In genomic region chr16:11914759-11915643, GRCh38 we compare ENCODE assay signal across 8 cellular contexts. TPM values are rescaled to one million over a fixed set of nuclear protein-coding genes. Genes with fewer than 3 reads are reported as not detected.
A peak's percentile ranks its signal among the peaks of the same experiment; 100 is the strongest.
DNase-seq lines count a peak whose midpoint lies in the region; ATAC-seq, FAIRE-seq and TF ChIP-seq lines count a peak whose summit lies in the region.

No MANE protein-coding gene starts in this region.

- no peak for TF ChIP-seq CTCF in A549 (IDR thresholded peaks at IDR 0.05)
- no peak for TF ChIP-seq CTCF in Peyer's patch (IDR thresholded peaks at IDR 0.05)

- no peak for TF ChIP-seq POLR2A in A549 (IDR thresholded peaks at IDR 0.05; ENCODE audit: low read length)
- TF ChIP-seq POLR2A in Peyer's patch (IDR thresholded peaks at IDR 0.05), result no peak

- H2AK5ac ChIP-seq in trophoblast cell (ENCODE audit: low read length), result peak overlapping the region; percentile 27

- no peaks in the 10 kb centered on the region for H3K9me3 Mint-ChIP-seq in activated naive CD8-positive, alpha-beta T cell (ENCODE audit: low read depth)

- H4K12ac ChIP-seq in trophoblast cell (ENCODE audit: low read depth, low read length), result peak overlapping the region; percentile 66

- peak overlapping the region; percentile 95 for H3K4me3 Mint-ChIP-seq in activated naive CD8-positive, alpha-beta T cell

- no peak for TF ChIP-seq EP300 in A549 (IDR thresholded peaks at IDR 0.05)

- CTCF ChIA-PET in A549 (lab: Yijun Ruan, JAX), result interaction anchor here (0.8 to 2.2 kb wide), 5 partner anchors 14 to 153 kb away, joined by 3 to 11 read pairs (median 5); partner anchors contain the start of gene RSL1D1

- H3K79me2 ChIP-seq in trophoblast cell (ENCODE audit: control insufficient read depth, insufficient read depth, low read length, poor library complexity), result peaks cover 27% of the 10 kb centered on the region

- peak overlapping the region; percentile 25 for H3K9ac ChIP-seq in trophoblast cell (ENCODE audit: low read length)

- no peak for FAIRE-seq in A549 (lab: Jason Lieb, UNC)

- peak overlapping the region; percentile 75 for H2AFZ ChIP-seq in trophoblast cell (ENCODE audit: insufficient read depth, low read length, poor library complexity)

- H3K79me1 ChIP-seq in trophoblast cell (ENCODE audit: low read length), result peaks cover 12% of the 10 kb centered on the region

- H3K4me2 ChIP-seq in A549 (peak overlapping the region; percentile 94), trophoblast cell (ENCODE audit: low read length) (peak overlapping the region; percentile 60)

- peak in 1 of 2 experiments; percentile 34 for DNase-seq in A549 (ENCODE audit: low read depth in 1 of 2, low spot score in 1 of 2)
- peak; percentile 51 to 80 (median 71) for DNase-seq in Peyer's patch
- DNase-seq in cardiac septum (ENCODE audit: low spot score), result peak; percentile 78
- DNase-seq in trophoblast cell, result peak; percentile 23 to 62

- H3K4me1 Mint-ChIP-seq in activated naive CD8-positive, alpha-beta T cell (ENCODE audit: low read depth), result peaks cover 42% of the 10 kb centered on the region

- TF ChIP-seq RAD21 in A549 (conservative IDR thresholded peaks at IDR 0.05 in 1 of 2, IDR thresholded peaks at IDR 0.05 in 1 of 2), result no peak

- H3K27ac Mint-ChIP-seq in activated naive CD8-positive, alpha-beta T cell, result peak overlapping the region; percentile 96

- H4K91ac ChIP-seq in trophoblast cell (ENCODE audit: low read depth, low read length), result peak overlapping the region; percentile 58

- ATAC-seq in A549, result peak in 1 of 2 experiments; percentile 14; a peak in 2 of 6 replicates
- ATAC-seq in GM18517 (IDR thresholded peaks at IDR 0.05; ENCODE audit: unreplicated experiment), result peak; percentile 26
- peak; percentile 41 for ATAC-seq in HG03045 (IDR thresholded peaks at IDR 0.05; ENCODE audit: unreplicated experiment)
- ATAC-seq in HG03469 (IDR thresholded peaks at IDR 0.05; ENCODE audit: unreplicated experiment), result no peak

- no peak overlapping the region for H3K23ac ChIP-seq in trophoblast cell (ENCODE audit: low read length)

- peak overlapping the region; percentile 53 for H3K4ac ChIP-seq in trophoblast cell (ENCODE audit: low read depth, low read length)

- H3K27me3 ChIP-seq in Peyer's patch (no peaks in the 10 kb centered on the region), trophoblast cell (ENCODE audit: insufficient read depth, low read length) (no peaks in the 10 kb centered on the region)

- POLR2A ChIA-PET in A549 (lab: Yijun Ruan, JAX), result interaction anchor here (1.0 to 1.4 kb wide), 4 partner anchors 8 to 152 kb away, joined by 3 to 4 read pairs (median 3); partner anchors contain the start of genes RSL1D1 and SNX29

- H3K9me3 ChIP-seq in A549, result no peaks in the 10 kb centered on the region
- H3K9me3 ChIP-seq in Peyer's patch, result no peaks in the 10 kb centered on the region
- no peaks in the 10 kb centered on the region for H3K9me3 ChIP-seq in trophoblast cell (ENCODE audit: insufficient read depth, low read depth, low read length)

- H3K27ac ChIP-seq in A549 (peak overlapping the region; percentile 85 to 99), Peyer's patch (peak overlapping the region; percentile 96 to 99 (median 97)), trophoblast cell (ENCODE audit: low read depth, low read length) (peak overlapping the region; percentile 52)

- H3K14ac ChIP-seq in trophoblast cell (ENCODE audit: low read length), result peak overlapping the region; percentile 73

- peak overlapping the region; percentile 48 for H2BK5ac ChIP-seq in trophoblast cell (ENCODE audit: low read depth, low read length, poor library complexity)

- H2BK12ac ChIP-seq in trophoblast cell (ENCODE audit: low read length), result no peak overlapping the region

- peaks cover 2% of the 10 kb centered on the region for H3K27me3 Mint-ChIP-seq in activated naive CD8-positive, alpha-beta T cell

- under 1% methylated on average over 11 of the region's 97 CpGs for WGBS in A549 (ENCODE audit: missing lambda C conversion rate)
- WGBS in trophoblast cell (ENCODE audit: extremely low coverage, insufficient coverage, insufficient read length), result no CpG with 5 or more reads among the region's 97 CpGs

- intact Hi-C loops in cardiac septum (cut with DNase I), result loop anchor here (10.0 kb wide), 1 partner anchor 890 kb away; the partner anchor contains the start of gene CPPED1

- peak overlapping the region; percentile 93 for H3K4me3 ChIP-seq in A549
- peak overlapping the region; percentile 77 to 97 (median 92) for H3K4me3 ChIP-seq in Peyer's patch
- peak overlapping the region; percentile 97 for H3K4me3 ChIP-seq in trophoblast cell (ENCODE audit: low read depth, low read length)

- H3K4me1 ChIP-seq in A549 (peaks cover 41% of the 10 kb centered on the region), Peyer's patch (peaks cover 0 to 36% (median 2%) of the 10 kb centered on the region in 4 donors), trophoblast cell (ENCODE audit: control insufficient read depth in 1 of 2, insufficient read depth in 2 of 2, low read length in 2 of 2) (peaks cover 5 to 11% of the 10 kb centered on the region in 2 experiments)

- H3K36me3 Mint-ChIP-seq in activated naive CD8-positive, alpha-beta T cell, result peaks cover 5% of the 10 kb centered on the region

- no peaks in the 10 kb centered on the region for H3K36me3 ChIP-seq in Peyer's patch
- peaks cover 0 to 2% of the 10 kb centered on the region in 2 experiments for H3K36me3 ChIP-seq in trophoblast cell (ENCODE audit: control insufficient read depth in 1 of 2, insufficient read depth in 2 of 2, low read length in 2 of 2)

- peak overlapping the region; percentile 48 for H2BK120ac ChIP-seq in trophoblast cell (ENCODE audit: insufficient read depth, low read length, poor library complexity)

- H4K8ac ChIP-seq in trophoblast cell (ENCODE audit: low read depth, low read length), result peak overlapping the region; percentile 66

- H3K18ac ChIP-seq in trophoblast cell (ENCODE audit: low read length), result peak overlapping the region; percentile 64

TF ChIP-seq in A549, 52 proteins besides CTCF, POLR2A, EP300 and RAD21 (continues in another document):
- TF ChIP-seq REST (IDR thresholded peaks at IDR 0.05) (no peak), ELK1 (IDR thresholded peaks at IDR 0.05; ENCODE audit: low read depth, low read length) (no peak), HOXB5 (CRISPR knock-in tag; IDR thresholded peaks at IDR 0.05) (no peak), MYC (IDR thresholded peaks at IDR 0.05; ENCODE audit: borderline replicate concordance, low read length) (peak; percentile 19; the same call in 1 of the 2 replicates)

RNA-seq across cellular contexts. Expression of gene GSPT1, which starts 0.8 kb away (rescaled TPM):
- polyA plus RNA-seq in A549 (2011; rRNA removed), result 174 and 215 TPM in 2 replicates
- 45.0 and 49.8 TPM in 2 replicates for polyA plus RNA-seq in A549 (2012; cell fraction: cytosol; rRNA removed)
- polyA plus RNA-seq in A549 (2012; cell fraction: nucleus; rRNA removed), result 28.5 and 37.3 TPM in 2 replicates
- polyA plus RNA-seq in A549 (2017; fragmentation: RNase III; extraction: RNeasy Plus Mini Kit Qiagen cat#74134 plus additional on column Dnase treatment), result 163 to 169 TPM (median 167 TPM) in 3 replicates
- polyA minus RNA-seq in A549 (2011; rRNA and poly(A)+ RNA removed), result 58.1 and 61.7 TPM in 2 replicates
- total RNA-seq in Peyer's patch, result 10 to 100 TPM; 29.1 to 60.2 (median 36.0) TPM
- total RNA-seq in cardiac septum, result 86.6 TPM
- 136 and 141 TPM in 2 replicates for polyA plus RNA-seq in trophoblast cell (2013)

RNA-seq across cellular contexts. Expression of gene NPIPB2, which starts 26.8 kb away (rescaled TPM):
- polyA plus RNA-seq in A549 (2011; rRNA removed) (6.6 and 16.4 TPM in 2 replicates), A549 (2017; fragmentation: RNase III; extraction: RNeasy Plus Mini Kit Qiagen cat#74134 plus additional on column Dnase treatment) (2.7 to 3.6 TPM (median 3.0 TPM) in 3 replicates)
- 7.5 and 11.8 TPM in 2 replicates for polyA plus RNA-seq in A549 (2012; cell fraction: cytosol; rRNA removed)
- 20.6 and 50.3 TPM in 2 replicates for polyA plus RNA-seq in A549 (2012; cell fraction: nucleus; rRNA removed)
- 4.7 and 7.0 TPM in 2 replicates for polyA minus RNA-seq in A549 (2011; rRNA and poly(A)+ RNA removed)
- total RNA-seq in Peyer's patch (10 to 100 TPM in 3 of 4 donors, 1 to 10 TPM in 1; 4.7 to 48.8 (median 16.7) TPM), cardiac septum (1.9 TPM)
- 2.4 and 3.1 TPM in 2 replicates for polyA plus RNA-seq in trophoblast cell (2013)

RNA-seq across cellular contexts. Expression of gene TNFRSF17, which starts 50.0 kb away (rescaled TPM):
- polyA plus RNA-seq in A549 (2011; rRNA removed), result not detected in 2 replicates
- not detected in 2 replicates for polyA plus RNA-seq in A549 (2012; cell fraction: cytosol; rRNA removed)
- polyA plus RNA-seq in A549 (2012; cell fraction: nucleus; rRNA removed), result not detected in 2 replicates
- polyA plus RNA-seq in A549 (2017; fragmentation: RNase III; extraction: RNeasy Plus Mini Kit Qiagen cat#74134 plus additional on column Dnase treatment), result not detected in 3 replicates
- not detected in 2 replicates for polyA minus RNA-seq in A549 (2011; rRNA and poly(A)+ RNA removed)
- not detected for total RNA-seq in Peyer's patch
- not detected for total RNA-seq in cardiac septum
- not detected in 2 replicates for polyA plus RNA-seq in trophoblast cell (2013)
